15 cellular contexts compared by ENCODE assay signal in the genomic region with DNA sequence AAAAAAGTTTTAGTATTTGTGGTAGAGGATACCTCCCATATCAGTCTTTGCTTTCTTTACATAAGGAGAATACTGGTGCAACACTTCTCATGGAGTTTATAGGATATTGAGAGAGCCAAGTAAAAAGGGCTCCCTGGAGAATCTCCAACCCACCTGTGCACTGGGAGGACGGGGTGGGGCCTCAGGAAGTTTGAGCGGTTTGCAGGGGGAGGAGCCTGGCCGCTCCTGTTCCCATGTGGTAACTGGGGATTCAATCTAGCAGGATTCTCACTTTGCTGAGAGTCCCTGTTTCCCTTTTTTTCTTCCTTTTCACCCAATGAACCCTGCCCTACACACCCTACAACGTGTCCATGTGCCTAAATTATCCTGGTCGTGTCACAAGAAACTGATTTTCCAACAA.
DNase-seq lines count a peak whose midpoint lies in the region; ATAC-seq and TF ChIP-seq lines count a peak whose summit lies in the region.
"Had no signal": no experiment of that assay in that cellular context is flagged by ENCODE, and none has a peak within 500 bp of the region (broad histone marks: within the 10 kb centered on the region; RNA-seq: fewer than 3 reads in every experiment).

No MANE protein-coding gene starts in this region.

- RAD21 ChIA-PET in HCT116 (lab: Charles Lee; ENCODE audit: low non-redundant PET in 1 of 2, low total read pairs in 2 of 2, uncharacterized antibody in 2 of 2, unreplicated experiment in 2 of 2): no interaction called here

- H3K36me3 ChIP-seq in HCT116 (ENCODE audit: control insufficient read depth in 1 of 2, insufficient read depth in 2 of 2, low read length in 2 of 2): no peaks in the 10 kb centered on the region
- H3K36me3 ChIP-seq in RWPE2 (ENCODE audit: low read depth): no peaks in the 10 kb centered on the region
- H3K36me3 ChIP-seq in endodermal cell (ENCODE audit: control insufficient read depth, insufficient read depth, low read length): no peaks in the 10 kb centered on the region
- H3K36me3 ChIP-seq: BLaER1 treated with 17β-estradiol and CSF1 and Interleukin-3, amounts not matched to agents 10 nM and 100 nM had no signal

- ATAC-seq in HCT116: peak; percentile 62; the same call in 1 of the 2 replicates
- ATAC-seq in RWPE2 (ENCODE audit: low read depth): 0 out of 3 replicates have a peak, but pooled peaks have one; percentile 31
- ATAC-seq in HG03097 (IDR thresholded peaks at IDR 0.05; ENCODE audit: low FRiP score, unreplicated experiment): no peak
- ATAC-seq in stimulated activated naive B cell treated with anti-CD40 and anti-IgM and Interleukin-4, amounts not matched to agents 10 μg/mL and 1 μg/mL and 100 μg/mL, for 72 hours (replicated peaks): no peak
- ATAC-seq: GM12878 had no signal

- intact Hi-C loops in HCT116 (cut with micrococcal nuclease): no loop called here

- H3K9ac ChIP-seq in HCT116 (ENCODE audit: low read length) (no peak overlapping the region), endodermal cell (ENCODE audit: extremely low read depth, low read length, poor library complexity, severe bottlenecking) (no peak overlapping the region)
- H3K9ac ChIP-seq: BLaER1 treated with 17β-estradiol and CSF1 and Interleukin-3, amounts not matched to agents 10 nM and 100 nM had no signal

- no peaks in the 10 kb centered on the region for H3K9me2 ChIP-seq in HCT116 (ENCODE audit: insufficient read depth)

- H3K27ac Mint-ChIP-seq in endodermal cell: no peak overlapping the region
- H3K27ac Mint-ChIP-seq in stimulated activated naive B cell treated with anti-CD40 and anti-IgM and Interleukin-4, amounts not matched to agents 10 μg/mL and 1 μg/mL and 100 μg/mL, for 72 hours: no peak overlapping the region
- H3K27ac Mint-ChIP-seq: CD4-positive, alpha-beta T cell; IgD-negative memory B cell had no signal

- no peak overlapping the region for H3K4me3 ChIP-seq in HCT116 (replicated peaks in 1 of 2; ENCODE audit: low read depth in 1 of 2, low read length in 2 of 2)
- H3K4me3 ChIP-seq in RWPE2 (ENCODE audit: severe bottlenecking): no peak overlapping the region
- no peak overlapping the region for H3K4me3 ChIP-seq in endodermal cell (ENCODE audit: low read length)
- H3K4me3 ChIP-seq: BLaER1 treated with 17β-estradiol and CSF1 and Interleukin-3, amounts not matched to agents 10 nM and 100 nM; GM12878 had no signal

- H3K4me2 ChIP-seq in HCT116 (ENCODE audit: low read length): no peak overlapping the region
- H3K4me2 ChIP-seq: BLaER1 treated with 17β-estradiol and CSF1 and Interleukin-3, amounts not matched to agents 10 nM and 100 nM had no signal

- H3K9me3 ChIP-seq in HCT116 (ENCODE audit: control insufficient read depth in 1 of 2, insufficient read depth in 1 of 2, low read depth in 1 of 2, low read length in 2 of 2) (no peaks in the 10 kb centered on the region), RWPE2 (ENCODE audit: severe bottlenecking) (no peaks in the 10 kb centered on the region), endodermal cell (ENCODE audit: control insufficient read depth, low read length) (no peaks in the 10 kb centered on the region)

- BruUV-seq in HCT116 (replicated peaks; lab: Mats Ljungman, UMichigan): no TSS peak

- H3K79me2 ChIP-seq in HCT116 (ENCODE audit: insufficient read depth, low read length): no peaks in the 10 kb centered on the region

- CTCF ChIA-PET in HCT116 (lab: Charles Lee): no interaction called here

- POLR2A ChIA-PET in HCT116 (lab: Charles Lee): interaction anchor here (0.6 kb wide), 1 partner anchor 102 kb away, joined by 3 read pairs; no protein-coding TSS in a partner anchor

- no peaks in the 10 kb centered on the region for H3K27me3 Mint-ChIP-seq in endodermal cell (ENCODE audit: insufficient read depth)
- H3K27me3 Mint-ChIP-seq in stimulated activated naive B cell treated with anti-CD40 and anti-IgM and Interleukin-4, amounts not matched to agents 10 μg/mL and 1 μg/mL and 100 μg/mL, for 72 hours: peaks cover 7 to 23% of the 10 kb centered on the region in 2 donors
- H3K27me3 Mint-ChIP-seq: CD4-positive, alpha-beta T cell had no signal

- no peaks in the 10 kb centered on the region for H3K27me3 ChIP-seq in HCT116 (ENCODE audit: insufficient read depth, low read length)
- H3K27me3 ChIP-seq in RWPE2 (ENCODE audit: insufficient read depth, poor library complexity, severe bottlenecking): no peaks in the 10 kb centered on the region
- H3K27me3 ChIP-seq in endodermal cell (ENCODE audit: control insufficient read depth, insufficient read depth, low read length, poor library complexity, severe bottlenecking): no peaks in the 10 kb centered on the region

- TF ChIP-seq RAD21 in HCT116 (IDR thresholded peaks at IDR 0.05; ENCODE audit: low read depth): no peak

- TF ChIP-seq CTCF in HCT116 (IDR thresholded peaks at IDR 0.05 in 2 of 3, conservative IDR thresholded peaks at IDR 0.05 in 1 of 3; ENCODE audit: borderline replicate concordance in 1 of 3, insufficient read depth in 1 of 3, low read depth in 2 of 3, low read length in 2 of 3) (no peak), RWPE2 (IDR thresholded peaks at IDR 0.05; ENCODE audit: poor library complexity, severe bottlenecking) (no peak), endodermal cell (conservative IDR thresholded peaks at IDR 0.05) (no peak)

- peaks cover 7% of the 10 kb centered on the region for H3K4me1 Mint-ChIP-seq in endodermal cell
- no peaks in the 10 kb centered on the region for H3K4me1 Mint-ChIP-seq in stimulated activated naive B cell treated with anti-CD40 and anti-IgM and Interleukin-4, amounts not matched to agents 10 μg/mL and 1 μg/mL and 100 μg/mL, for 72 hours
- H3K4me1 Mint-ChIP-seq: IgD-negative memory B cell had no signal

- no peak overlapping the region for H2AFZ ChIP-seq in HCT116 (ENCODE audit: low read depth, low read length, poor library complexity, severe bottlenecking)

- H3K36me3 Mint-ChIP-seq in endodermal cell (ENCODE audit: low read depth): peaks cover 3% of the 10 kb centered on the region
- peaks cover 13 to 17% of the 10 kb centered on the region in 2 donors for H3K36me3 Mint-ChIP-seq in stimulated activated naive B cell treated with anti-CD40 and anti-IgM and Interleukin-4, amounts not matched to agents 10 μg/mL and 1 μg/mL and 100 μg/mL, for 72 hours

- no peaks in the 10 kb centered on the region for H3K4me1 ChIP-seq in HCT116 (ENCODE audit: control insufficient read depth in 1 of 2, insufficient read depth in 2 of 2, low read length in 2 of 2)
- no peaks in the 10 kb centered on the region for H3K4me1 ChIP-seq in RWPE2 (ENCODE audit: insufficient read depth, poor library complexity, severe bottlenecking)
- H3K4me1 ChIP-seq in endodermal cell (ENCODE audit: control insufficient read depth, insufficient read depth, low read length): peaks cover 4% of the 10 kb centered on the region
- H3K4me1 ChIP-seq: BLaER1 treated with 17β-estradiol and CSF1 and Interleukin-3, amounts not matched to agents 10 nM and 100 nM had no signal

- no peaks in the 10 kb centered on the region for H4K20me1 ChIP-seq in HCT116 (ENCODE audit: insufficient read depth)
- H4K20me1 ChIP-seq: BLaER1 treated with 17β-estradiol and CSF1 and Interleukin-3, amounts not matched to agents 10 nM and 100 nM had no signal

- DNase-seq in CD1c-positive myeloid dendritic cell (ENCODE audit: extremely low spot score) (peak; percentile 8), HCT116 (ENCODE audit: low read depth, low spot score) (no peak), RWPE2 (ENCODE audit: low spot score) (no peak), endodermal cell (peak; percentile 54)
- no peak for DNase-seq in stimulated activated CD4-positive, alpha-beta T cell treated with anti-CD3 and anti-CD28 coated beads, Interleukin-15, amount 100 ng/mL, for 24 hours
- DNase-seq in stimulated activated naive B cell treated with anti-CD40 and anti-IgM and Interleukin-4, amounts not matched to agents 10 μg/mL and 1 μg/mL and 100 μg/mL, for 72 hours: no peak
- DNase-seq in activated effector memory CD4-positive, alpha-beta T cell treated with anti-CD3 and anti-CD28 coated beads, Interleukin-2, amount 50 U/mL, for 16 hours: no peak
- DNase-seq: ACHN; Calu3; CD4-positive, alpha-beta T cell; DMS 273 treated with DMSO at 0.1 percent for 48 hours had no signal

- H3K9me3 Mint-ChIP-seq in endodermal cell: peaks cover 19% of the 10 kb centered on the region
- peaks cover 5 to 6% of the 10 kb centered on the region in 2 donors for H3K9me3 Mint-ChIP-seq in stimulated activated naive B cell treated with anti-CD40 and anti-IgM and Interleukin-4, amounts not matched to agents 10 μg/mL and 1 μg/mL and 100 μg/mL, for 72 hours
- H3K9me3 Mint-ChIP-seq: CD4-positive, alpha-beta T cell had no signal

- WGBS in endodermal cell (ENCODE audit: insufficient coverage in 1 of 2, insufficient read length in 1 of 2), 2 experiments: 71 to 75% methylated on average over 1 to 5 of the region's 5 CpGs

- H3K27ac ChIP-seq in HCT116 (ENCODE audit: low read depth, low read length) (no peak overlapping the region), RWPE2 (ENCODE audit: poor library complexity, severe bottlenecking) (no peak overlapping the region), endodermal cell (ENCODE audit: low read depth, low read length) (no peak overlapping the region)
- H3K27ac ChIP-seq: BLaER1 treated with 17β-estradiol and CSF1 and Interleukin-3, amounts not matched to agents 10 nM and 100 nM had no signal

- H3K4me3 Mint-ChIP-seq in endodermal cell: no peak overlapping the region
- H3K4me3 Mint-ChIP-seq in stimulated activated naive B cell treated with anti-CD40 and anti-IgM and Interleukin-4, amounts not matched to agents 10 μg/mL and 1 μg/mL and 100 μg/mL, for 72 hours: no peak overlapping the region
- H3K4me3 Mint-ChIP-seq: CD4-positive, alpha-beta T cell; IgD-negative memory B cell had no signal

- TF ChIP-seq POLR2A in HCT116 (IDR thresholded peaks at IDR 0.05; ENCODE audit: borderline replicate concordance, extremely low read depth, insufficient read depth, insufficient read length): no peak

TF ChIP-seq in HCT116, 20 proteins besides CTCF, POLR2A, EP300 and RAD21 (continues in another document):
- TF ChIP-seq FOSL1 (IDR thresholded peaks at IDR 0.05; ENCODE audit: low read depth) (no peak), POLR2AphosphoS5 (IDR thresholded peaks at IDR 0.05; ENCODE audit: low read depth, low read length) (no peak), TCF7L2 (IDR thresholded peaks at IDR 0.05; ENCODE audit: borderline replicate concordance, extremely low read depth, insufficient read depth, insufficient read length) (no peak)

Comparison
In these comparisons a context has a peak if more than half of its experiments do, and no peak if none do; other contexts are left out.
1. DNase-seq: peak in CD1c-positive myeloid dendritic cell (single experiment) and endodermal cell (single experiment); none in HCT116 (single experiment), RWPE2 (single experiment), stimulated activated CD4-positive, alpha-beta T cell treated with anti-CD3 and anti-CD28 coated beads, Interleukin-15, amount 100 ng/mL, for 24 hours (single experiment), stimulated activated naive B cell treated with anti-CD40 and anti-IgM and Interleukin-4, amounts not matched to agents 10 μg/mL and 1 μg/mL and 100 μg/mL, for 72 hours (single experiment) and activated effector memory CD4-positive, alpha-beta T cell treated with anti-CD3 and anti-CD28 coated beads, Interleukin-2, amount 50 U/mL, for 16 hours (single experiment).
2. ATAC-seq: peak in HCT116 (single experiment) and RWPE2 (single experiment); none in HG03097 (single experiment) and stimulated activated naive B cell treated with anti-CD40 and anti-IgM and Interleukin-4, amounts not matched to agents 10 μg/mL and 1 μg/mL and 100 μg/mL, for 72 hours (0 of 2).